ENCODE assay signal across 12 cellular contexts in genomic region chr6:142900467-142900961, GRCh38. TPM values are rescaled to one million over a fixed set of nuclear protein-coding genes. Genes with fewer than 3 reads are reported as not detected.
A peak's percentile ranks its signal among the peaks of the same experiment; 100 is the strongest.
DNase-seq lines count a peak whose midpoint lies in the region; ATAC-seq, FAIRE-seq and TF ChIP-seq lines count a peak whose summit lies in the region.
"Had no signal": no experiment of that assay in that cellular context is flagged by ENCODE, and none has a peak within 500 bp of the region (broad histone marks: within the 10 kb centered on the region; RNA-seq: fewer than 3 reads in every experiment).

No MANE protein-coding gene starts in this region.

- peak overlapping the region; percentile 72 to 94 for H3K18ac ChIP-seq in mesenchymal stem cell (ENCODE audit: low read depth in 1 of 2, low read length in 2 of 2)

- H2BK12ac ChIP-seq in mesenchymal stem cell (ENCODE audit: low read length in 2 of 2): peak overlapping the region in 1 of 2 experiments; percentile 38

- no peak overlapping the region for H3K14ac ChIP-seq in mesenchymal stem cell (ENCODE audit: low read length in 2 of 2)

- no peak for TF ChIP-seq CTCF in astrocyte (IDR thresholded peaks at IDR 0.05; ENCODE audit: insufficient read depth, low read depth, low read length)
- no peak for TF ChIP-seq CTCF in testis (IDR thresholded peaks at IDR 0.05)
- TF ChIP-seq CTCF in foreskin keratinocyte (conservative IDR thresholded peaks at IDR 0.05): no peak

- H3K27ac Mint-ChIP-seq in activated naive CD4-positive, alpha-beta T cell treated with anti-CD3 and anti-CD28 coated beads, Interleukin-2, amount 50 U/mL, for 24 hours: peak overlapping the region; percentile 92
- no peak overlapping the region for H3K27ac Mint-ChIP-seq in astrocyte (ENCODE audit: unreplicated experiment)
- H3K27ac Mint-ChIP-seq: HFFc6, type B pancreatic cell had no signal

- peaks cover 80% of the 10 kb centered on the region for H3K79me2 ChIP-seq in astrocyte (ENCODE audit: insufficient read depth, low read length)

- H3K27ac ChIP-seq in astrocyte (ENCODE audit: low read depth, low read length) (peak overlapping the region; percentile 52), mesenchymal stem cell (ENCODE audit: low read length, poor library complexity, severe bottlenecking) (no peak overlapping the region), testis (no peak overlapping the region), foreskin keratinocyte (no peak overlapping the region)

- H3K4me1 ChIP-seq in astrocyte (ENCODE audit: insufficient read depth, low read length) (peaks cover 50% of the 10 kb centered on the region), mesenchymal stem cell (ENCODE audit: control insufficient read depth, insufficient read depth, low read depth, low read length) (peaks cover 4% of the 10 kb centered on the region), testis (no peaks in the 10 kb centered on the region), foreskin keratinocyte (peaks cover 34% of the 10 kb centered on the region)

- WGBS in mesenchymal stem cell: 54% methylated on average over 3 of the region's 6 CpGs
- 55 to 59% methylated on average over 5 to 6 of the region's 6 CpGs for WGBS in testis, 2 donors

- H4K91ac ChIP-seq in mesenchymal stem cell (ENCODE audit: low read length): peak overlapping the region; percentile 90

- H3K4me1 Mint-ChIP-seq in activated naive CD4-positive, alpha-beta T cell treated with anti-CD3 and anti-CD28 coated beads, Interleukin-2, amount 50 U/mL, for 24 hours: peaks cover 1% of the 10 kb centered on the region
- H3K4me1 Mint-ChIP-seq in astrocyte (ENCODE audit: low read depth, unreplicated experiment): peaks cover 44% of the 10 kb centered on the region

- no peaks in the 10 kb centered on the region for H4K20me1 ChIP-seq in astrocyte (ENCODE audit: insufficient read depth, low read length)

- no peak for TF ChIP-seq POLR2A in testis (IDR thresholded peaks at IDR 0.05)

- ATAC-seq in foreskin keratinocyte: no peak

- peak overlapping the region; percentile 12 for H2BK15ac ChIP-seq in mesenchymal stem cell (ENCODE audit: low read depth, poor library complexity, severe bottlenecking)

- peak overlapping the region; percentile 66 for H3K4me2 ChIP-seq in astrocyte (ENCODE audit: low read length)
- H3K4me2 ChIP-seq in mesenchymal stem cell (ENCODE audit: low read length, poor library complexity, severe bottlenecking): no peak overlapping the region

- no peak overlapping the region for H3K23ac ChIP-seq in mesenchymal stem cell (ENCODE audit: low read length in 2 of 2)

- H4K8ac ChIP-seq in mesenchymal stem cell (ENCODE audit: low read length): peak overlapping the region; percentile 67

- intact Hi-C loops in testis (cut with DNase I; ENCODE audit: low total_unique reads): no loop called here

- no peak for FAIRE-seq in astrocyte (lab: Jason Lieb, UNC)
- FAIRE-seq: GM19239 had no signal

- H3K36me3 ChIP-seq in astrocyte (ENCODE audit: insufficient read depth, low read length) (no peaks in the 10 kb centered on the region), mesenchymal stem cell (ENCODE audit: control insufficient read depth in 1 of 2, insufficient read depth in 2 of 2, low read depth in 1 of 2, low read length in 2 of 2) (no peaks in the 10 kb centered on the region), testis (ENCODE audit: low read depth, missing control alignments) (no peaks in the 10 kb centered on the region)

- no peaks in the 10 kb centered on the region for H3K27me3 ChIP-seq in astrocyte (ENCODE audit: insufficient read depth, low read length)
- no peaks in the 10 kb centered on the region for H3K27me3 ChIP-seq in mesenchymal stem cell (ENCODE audit: control insufficient read depth in 1 of 2, insufficient read depth in 1 of 2, low read length in 2 of 2)
- no peaks in the 10 kb centered on the region for H3K27me3 ChIP-seq in testis
- H3K27me3 ChIP-seq in foreskin keratinocyte: no peaks in the 10 kb centered on the region

- no peak for DNase-seq in activated naive CD4-positive, alpha-beta T cell (lab: John Stamatoyannopoulos, UW)
- DNase-seq in astrocyte (ENCODE audit: low read depth): peak; percentile 43
- DNase-seq in mesenchymal stem cell: peak; percentile 60
- peak; percentile 32 for DNase-seq in testis
- no peak for DNase-seq in DMS53 (lab: John Stamatoyannopoulos, UW)
- no peak for DNase-seq in kidney tubule cell (ENCODE audit: low spot score)
- DNase-seq in foreskin keratinocyte: no peak
- DNase-seq: HFFc6, NCI-H524 had no signal

- peaks cover 10% of the 10 kb centered on the region for H3K36me3 Mint-ChIP-seq in activated naive CD4-positive, alpha-beta T cell treated with anti-CD3 and anti-CD28 coated beads, Interleukin-2, amount 50 U/mL, for 24 hours
- H3K36me3 Mint-ChIP-seq in astrocyte (ENCODE audit: low read depth, unreplicated experiment): no peaks in the 10 kb centered on the region
- H3K36me3 Mint-ChIP-seq: type B pancreatic cell had no signal

- H3K9ac ChIP-seq in astrocyte (ENCODE audit: low read length) (peak overlapping the region; percentile 14), mesenchymal stem cell (ENCODE audit: low read length) (peak overlapping the region; percentile 39)

- no peak overlapping the region for H2BK5ac ChIP-seq in mesenchymal stem cell (ENCODE audit: low read depth, low read length, poor library complexity, severe bottlenecking)

- peaks cover 14% of the 10 kb centered on the region for H3K79me1 ChIP-seq in mesenchymal stem cell (replicated peaks; ENCODE audit: low read length, poor library complexity, severe bottlenecking)

- peak overlapping the region; percentile 54 to 86 for H3K4ac ChIP-seq in mesenchymal stem cell (ENCODE audit: low read depth in 1 of 2, low read length in 2 of 2)

- H2BK120ac ChIP-seq in mesenchymal stem cell (ENCODE audit: low read depth, low read length): no peak overlapping the region

- no peaks in the 10 kb centered on the region for H3K9me3 Mint-ChIP-seq in activated naive CD4-positive, alpha-beta T cell treated with anti-CD3 and anti-CD28 coated beads, Interleukin-2, amount 50 U/mL, for 24 hours
- no peaks in the 10 kb centered on the region for H3K9me3 Mint-ChIP-seq in astrocyte (ENCODE audit: unreplicated experiment)
- H3K9me3 Mint-ChIP-seq: HFFc6, type B pancreatic cell had no signal

- peak overlapping the region; percentile 57 for H3K4me3 Mint-ChIP-seq in activated naive CD4-positive, alpha-beta T cell treated with anti-CD3 and anti-CD28 coated beads, Interleukin-2, amount 50 U/mL, for 24 hours
- H3K4me3 Mint-ChIP-seq in astrocyte (ENCODE audit: unreplicated experiment): no peak overlapping the region
- H3K4me3 Mint-ChIP-seq: HFFc6, type B pancreatic cell had no signal

- H3K4me3 ChIP-seq in astrocyte (ENCODE audit: insufficient read depth, low read depth, low read length): no peak overlapping the region
- H3K4me3 ChIP-seq in mesenchymal stem cell (ENCODE audit: insufficient read depth in 1 of 2, low read depth in 1 of 2, low read length in 2 of 2): peak overlapping the region in 1 of 2 experiments; percentile 42
- H3K4me3 ChIP-seq in testis: no peak overlapping the region

- no peaks in the 10 kb centered on the region for H3K27me3 Mint-ChIP-seq in activated naive CD4-positive, alpha-beta T cell treated with anti-CD3 and anti-CD28 coated beads, Interleukin-2, amount 50 U/mL, for 24 hours
- no peaks in the 10 kb centered on the region for H3K27me3 Mint-ChIP-seq in astrocyte (ENCODE audit: low read depth, unreplicated experiment)
- H3K27me3 Mint-ChIP-seq: type B pancreatic cell had no signal

- H3K9me3 ChIP-seq in astrocyte (ENCODE audit: insufficient read depth, low read depth, low read length): no peaks in the 10 kb centered on the region
- H3K9me3 ChIP-seq in mesenchymal stem cell (ENCODE audit: control insufficient read depth, low read length): no peaks in the 10 kb centered on the region
- no peaks in the 10 kb centered on the region for H3K9me3 ChIP-seq in testis

- H2AFZ ChIP-seq in astrocyte (ENCODE audit: low read depth, low read length) (no peak overlapping the region), mesenchymal stem cell (ENCODE audit: low read depth, low read length) (no peak overlapping the region)

- H2AK5ac ChIP-seq in mesenchymal stem cell (ENCODE audit: low read length, severe bottlenecking): peak overlapping the region; percentile 55

RNA-seq across cellular contexts. Expression of gene HIVEP2, which starts 44.5 kb away (rescaled TPM):
- total RNA-seq in astrocyte: 17.0 and 21.2 TPM in 2 replicates
- 8.5 TPM for polyA plus RNA-seq in mesenchymal stem cell (2013, experiment 1 of 2)
- 8.1 TPM for polyA plus RNA-seq in mesenchymal stem cell (2013, experiment 2 of 2)
- total RNA-seq in testis: 10 to 100 TPM; 10.7 to 10.8 TPM
- polyA plus RNA-seq in testis (ENCODE audit: insufficient read depth, low read depth, low replicate concordance): 4.7 TPM
- total RNA-seq in foreskin keratinocyte: 19.5 and 19.8 TPM in 2 replicates
- 2.1 and 2.5 TPM in 2 replicates for polyA plus RNA-seq in foreskin keratinocyte

Comparison
In these comparisons a context has a peak if more than half of its experiments do, and no peak if none do; other contexts are left out.
1. DNase-seq: peak in astrocyte (single experiment), mesenchymal stem cell (single experiment) and testis (single experiment); none in activated naive CD4-positive, alpha-beta T cell (0 of 4), DMS53 (single experiment), kidney tubule cell (single experiment) and foreskin keratinocyte (0 of 2).